ENCODE assay signal across 1 cellular context in the genomic region with DNA sequence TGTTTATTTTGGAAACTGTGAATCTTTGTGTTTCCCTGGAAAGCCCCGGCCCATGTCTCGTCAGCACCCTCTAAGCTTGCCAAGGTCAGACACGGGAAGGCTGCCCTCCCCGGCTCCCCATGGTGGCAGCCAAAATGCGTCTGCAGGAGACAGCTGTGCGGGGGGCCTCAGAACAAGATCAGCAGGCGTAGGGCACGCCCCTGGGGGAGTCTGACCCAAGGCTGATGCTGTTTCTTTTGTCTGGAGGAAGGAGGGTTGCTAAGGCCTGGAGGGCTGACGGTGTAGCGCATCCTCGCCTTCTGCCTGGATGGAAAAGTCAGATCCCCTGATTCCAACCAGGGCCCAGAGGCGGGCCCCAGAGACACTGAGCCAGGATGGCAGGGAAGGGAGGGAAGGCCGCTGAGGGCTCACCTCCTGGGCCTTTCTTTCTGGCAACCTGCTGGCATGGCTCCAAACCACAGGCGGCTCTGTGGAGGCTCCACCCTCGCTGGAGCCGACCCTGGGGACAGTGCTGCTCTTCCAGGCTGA.
TF ChIP-seq lines count a peak whose summit lies in the region.

No MANE protein-coding gene starts in this region.

TF ChIP-seq in HCT116, 20 proteins besides CTCF, POLR2A, EP300 and RAD21 (continued from another document):
- TF ChIP-seq, protein P1, sequence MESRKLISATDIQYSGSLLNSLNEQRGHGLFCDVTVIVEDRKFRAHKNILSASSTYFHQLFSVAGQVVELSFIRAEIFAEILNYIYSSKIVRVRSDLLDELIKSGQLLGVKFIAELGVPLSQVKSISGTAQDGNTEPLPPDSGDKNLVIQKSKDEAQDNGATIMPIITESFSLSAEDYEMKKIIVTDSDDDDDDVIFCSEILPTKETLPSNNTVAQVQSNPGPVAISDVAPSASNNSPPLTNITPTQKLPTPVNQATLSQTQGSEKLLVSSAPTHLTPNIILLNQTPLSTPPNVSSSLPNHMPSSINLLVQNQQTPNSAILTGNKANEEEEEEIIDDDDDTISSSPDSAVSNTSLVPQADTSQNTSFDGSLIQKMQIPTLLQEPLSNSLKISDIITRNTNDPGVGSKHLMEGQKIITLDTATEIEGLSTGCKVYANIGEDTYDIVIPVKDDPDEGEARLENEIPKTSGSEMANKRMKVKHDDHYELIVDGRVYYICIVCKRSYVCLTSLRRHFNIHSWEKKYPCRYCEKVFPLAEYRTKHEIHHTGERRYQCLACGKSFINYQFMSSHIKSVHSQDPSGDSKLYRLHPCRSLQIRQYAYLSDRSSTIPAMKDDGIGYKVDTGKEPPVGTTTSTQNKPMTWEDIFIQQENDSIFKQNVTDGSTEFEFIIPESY (IDR thresholded peaks at IDR 0.05; ENCODE audit: extremely low read depth, insufficient replicate concordance, low read length) = no peak
- TF ChIP-seq CBX3 (IDR thresholded peaks at IDR 0.05; ENCODE audit: low read depth) (no peak), JUND (IDR thresholded peaks at IDR 0.05) (no peak), EGR1 (IDR thresholded peaks at IDR 0.05; ENCODE audit: low read depth) (no peak), YY1 (IDR thresholded peaks at IDR 0.05; ENCODE audit: extremely low read depth, insufficient replicate concordance, low read depth, low read length) (no peak), ELF1 (IDR thresholded peaks at IDR 0.05; ENCODE audit: borderline replicate concordance, low read depth) (no peak), POLR2AphosphoS5 (IDR thresholded peaks at IDR 0.05; ENCODE audit: low read depth, low read length) (no peak), SIN3A (IDR thresholded peaks at IDR 0.05; ENCODE audit: low read depth) (no peak)
- TF ChIP-seq, protein P2, sequence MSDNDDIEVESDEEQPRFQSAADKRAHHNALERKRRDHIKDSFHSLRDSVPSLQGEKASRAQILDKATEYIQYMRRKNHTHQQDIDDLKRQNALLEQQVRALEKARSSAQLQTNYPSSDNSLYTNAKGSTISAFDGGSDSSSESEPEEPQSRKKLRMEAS (IDR thresholded peaks at IDR 0.05) = no peak
TF ChIP-seq in HCT116: peak in this region for 0.
